ENCODE assay signal across 12 cellular contexts in the genomic region with DNA sequence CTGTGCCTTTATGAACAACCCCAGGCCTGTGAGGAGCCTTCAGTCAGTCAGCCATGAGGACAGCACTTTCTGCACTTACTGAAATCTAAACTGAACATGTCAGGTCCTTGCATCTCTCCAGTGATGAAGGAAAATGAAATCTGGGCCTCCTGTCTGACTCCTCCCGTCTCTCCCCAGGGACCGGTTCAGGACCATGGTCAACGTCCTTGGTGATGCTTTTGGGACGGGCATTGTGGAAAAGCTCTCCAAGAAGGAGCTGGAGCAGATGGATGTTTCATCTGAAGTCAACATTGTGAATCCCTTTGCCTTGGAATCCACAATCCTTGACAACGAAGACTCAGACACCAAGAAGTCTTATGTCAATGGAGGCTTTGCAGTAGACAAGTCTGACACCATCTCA.
"Had no signal": no experiment of that assay in that cellular context is flagged by ENCODE, and none has a peak within 500 bp of the region (broad histone marks: within the 10 kb centered on the region; RNA-seq: fewer than 3 reads in every experiment).

No MANE protein-coding gene starts in this region.

- H3K27me3 ChIP-seq: brain microvascular endothelial cell, right atrium auricular region, spleen, suprapubic skin had no signal

- H3K4me3 ChIP-seq: right atrium auricular region, spleen, suprapubic skin had no signal

- H3K9me3 ChIP-seq: right atrium auricular region, spleen, suprapubic skin had no signal

- DNase-seq: activated CD4-positive, alpha-beta T cell treated with anti-CD3 and anti-CD28 coated beads, Interleukin-2, amount 10 ng/mL, durations not matched to agents 7 days and 5 days; activated CD8-positive, alpha-beta memory T cell treated with anti-CD3 and anti-CD28 coated beads, Interleukin-2, amount 50 U/mL, for 48 hours; activated gamma-delta T cell treated with Interleukin-2 at 50 U/mL for 16 hours; amygdala; brain microvascular endothelial cell; cerebellar nuclear complex; effector memory CD4-positive, alpha-beta T cell; kidney; spleen had no signal

- H3K27ac ChIP-seq: brain microvascular endothelial cell, epithelial cell of prostate, right atrium auricular region, spleen, suprapubic skin had no signal

- H3K36me3 ChIP-seq: right atrium auricular region, spleen, suprapubic skin had no signal

- H3K4me1 ChIP-seq: spleen had no signal
